In genomic region chr3:77248420-77248819, GRCh38 we compare ENCODE assay signal across 14 cellular contexts.
A peak's percentile ranks its signal among the peaks of the same experiment; 100 is the strongest.
DNase-seq lines count a peak whose midpoint lies in the region; ATAC-seq and TF ChIP-seq lines count a peak whose summit lies in the region.
"Had no signal": no experiment of that assay in that cellular context is flagged by ENCODE, and none has a peak within 500 bp of the region (broad histone marks: within the 10 kb centered on the region; RNA-seq: fewer than 3 reads in every experiment).

No MANE protein-coding gene starts in this region.

- H3F3A ChIP-seq in OCI-LY1 (ENCODE audit: insufficient read depth, low read length) (no peaks in the 10 kb centered on the region), smooth muscle cell (ENCODE audit: low read depth) (peaks cover 2% of the 10 kb centered on the region)

- H3K27ac Mint-ChIP-seq in WTC11 (no peak overlapping the region), glutamatergic neuron (ENCODE audit: unreplicated experiment) (peak overlapping the region; percentile 70)
- H3K27ac Mint-ChIP-seq: CD4-positive, CD25-positive, alpha-beta regulatory T cell; IgD-negative memory B cell had no signal

- no peak overlapping the region for H3K4me3 Mint-ChIP-seq in WTC11
- peak overlapping the region; percentile 46 for H3K4me3 Mint-ChIP-seq in glutamatergic neuron (ENCODE audit: unreplicated experiment)
- H3K4me3 Mint-ChIP-seq: CD4-positive, CD25-positive, alpha-beta regulatory T cell; IgD-negative memory B cell had no signal

- no peak overlapping the region; the same call in 1 of the 2 replicates for H3K9ac ChIP-seq in OCI-LY1 (ENCODE audit: low read length)
- no peak overlapping the region for H3K9ac ChIP-seq in smooth muscle cell (ENCODE audit: low read depth)

- H3K27me3 Mint-ChIP-seq in WTC11 (ENCODE audit: low read depth) (no peaks in the 10 kb centered on the region), glutamatergic neuron (ENCODE audit: unreplicated experiment) (no peaks in the 10 kb centered on the region)
- H3K27me3 Mint-ChIP-seq: CD4-positive, CD25-positive, alpha-beta regulatory T cell; IgD-negative memory B cell had no signal

- H4K20me1 ChIP-seq in OCI-LY1 (ENCODE audit: insufficient read depth, low read length) (no peaks in the 10 kb centered on the region), smooth muscle cell (ENCODE audit: low read depth) (no peaks in the 10 kb centered on the region)

- WGBS in smooth muscle cell (ENCODE audit: low lambda C conversion rate), result 88% methylated on average over 17 of the region's 17 CpGs

- CTCF ChIA-PET in WTC11 (lab: Charles Lee), result interaction anchor here (1.2 to 1.6 kb wide), 2 partner anchors 14 to 210 kb away, joined by 3 to 8 read pairs; partner anchors contain the start of gene ROBO2

- no peak for DNase-seq in WTC11 (ENCODE audit: low spot score)
- no peak for DNase-seq in glutamatergic neuron
- DNase-seq in smooth muscle cell (lab: John Stamatoyannopoulos, UW; ENCODE audit: unreplicated experiment), result no peak
- no peak for DNase-seq in upper lobe of right lung
- DNase-seq in NCI-H1105 treated with DMSO at 0.1 percent for 48 hours (lab: John Stamatoyannopoulos, UW), result no peak
- DNase-seq in activated CD4-positive, alpha-beta T cell treated with anti-CD3 and anti-CD28 coated beads, Interleukin-2, amount 50 U/mL, for 4 hours, result no peak
- DNase-seq: ACHN; BE2C; C1 segment of cervical spinal cord; Caco-2; CD4-positive, CD25-positive, alpha-beta regulatory T cell had no signal

- H3K9me3 ChIP-seq in OCI-LY1 (ENCODE audit: low read length) (no peaks in the 10 kb centered on the region; the same call in 1 of the 2 replicates), smooth muscle cell (replicated peaks; ENCODE audit: low read depth) (no peaks in the 10 kb centered on the region), upper lobe of right lung (no peaks in the 10 kb centered on the region)
- H3K9me3 ChIP-seq: BE2C, Caco-2, HAP-1 had no signal

- H3K4me1 Mint-ChIP-seq in WTC11 (peaks cover 31% of the 10 kb centered on the region), glutamatergic neuron (ENCODE audit: low read depth, unreplicated experiment) (peaks cover 50% of the 10 kb centered on the region)
- H3K4me1 Mint-ChIP-seq: CD4-positive, CD25-positive, alpha-beta regulatory T cell; IgD-negative memory B cell had no signal

- H3K27me3 ChIP-seq in OCI-LY1 (ENCODE audit: insufficient read depth, low read length) (no peaks in the 10 kb centered on the region), smooth muscle cell (ENCODE audit: low read depth) (no peaks in the 10 kb centered on the region), upper lobe of right lung (no peaks in the 10 kb centered on the region)
- H3K27me3 ChIP-seq: BE2C had no signal

- H3K9me3 Mint-ChIP-seq in WTC11, result peaks cover 11% of the 10 kb centered on the region
- H3K9me3 Mint-ChIP-seq in glutamatergic neuron (ENCODE audit: unreplicated experiment), result peaks cover 15% of the 10 kb centered on the region

- POLR2A ChIA-PET in WTC11 (lab: Charles Lee), result no interaction called here

- H3K79me2 ChIP-seq in OCI-LY1 (ENCODE audit: insufficient read depth, low read length) (no peaks in the 10 kb centered on the region), smooth muscle cell (ENCODE audit: low read depth) (no peaks in the 10 kb centered on the region)

- H3K4me3 ChIP-seq in OCI-LY1 (ENCODE audit: low read depth, low read length, poor library complexity, severe bottlenecking) (no peak overlapping the region), smooth muscle cell (no peak overlapping the region), upper lobe of right lung (no peak overlapping the region)
- H3K4me3 ChIP-seq: HAP-1 had no signal

- H3K4me2 ChIP-seq in OCI-LY1 (ENCODE audit: low read length) (no peak overlapping the region), smooth muscle cell (no peak overlapping the region)

- no peaks in the 10 kb centered on the region for H3K9me2 ChIP-seq in OCI-LY1 (ENCODE audit: low read depth, low read length)

- H2AFZ ChIP-seq in OCI-LY1 (ENCODE audit: low read length) (no peak overlapping the region), smooth muscle cell (ENCODE audit: low read depth) (no peak overlapping the region)

- H3K36me3 ChIP-seq in OCI-LY1 (ENCODE audit: insufficient read depth, low read length) (no peaks in the 10 kb centered on the region; the same call in 1 of the 2 replicates), smooth muscle cell (ENCODE audit: low read depth) (no peaks in the 10 kb centered on the region), upper lobe of right lung (no peaks in the 10 kb centered on the region)
- H3K36me3 ChIP-seq: BE2C, HAP-1 had no signal

- intact Hi-C loops in upper lobe of right lung (cut with DNase I), result no loop called here

- ATAC-seq in WTC11, result peak; percentile 38
- no peak for ATAC-seq in upper lobe of right lung

- TF ChIP-seq CTCF in OCI-LY1 (IDR thresholded peaks at IDR 0.05; ENCODE audit: low read length), result peak; percentile 43
- no peak for TF ChIP-seq CTCF in WTC11 (IDR thresholded peaks at IDR 0.05)
- TF ChIP-seq CTCF in glutamatergic neuron (IDR thresholded peaks at IDR 0.05; ENCODE audit: partially characterized antibody, unreplicated experiment), result no peak
- no peak for TF ChIP-seq CTCF in smooth muscle cell (IDR thresholded peaks at IDR 0.05; ENCODE audit: borderline replicate concordance, insufficient read depth, poor library complexity, severe bottlenecking)
- TF ChIP-seq CTCF in upper lobe of right lung (IDR thresholded peaks at IDR 0.05), result no peak

- H3K27ac ChIP-seq in OCI-LY1 (ENCODE audit: low read depth, low read length, poor library complexity, severe bottlenecking), result peak overlapping the region; percentile 40
- peak overlapping the region; percentile 91 for H3K27ac ChIP-seq in smooth muscle cell (ENCODE audit: low read depth)
- H3K27ac ChIP-seq in upper lobe of right lung, result no peak overlapping the region

- H3K4me1 ChIP-seq in OCI-LY1 (ENCODE audit: insufficient read depth, low read length, severe bottlenecking) (peaks cover 66% of the 10 kb centered on the region), smooth muscle cell (ENCODE audit: low read depth) (peaks cover 9% of the 10 kb centered on the region), upper lobe of right lung (no peaks in the 10 kb centered on the region)
- H3K4me1 ChIP-seq: Caco-2 had no signal

- peaks cover 5% of the 10 kb centered on the region for H3K36me3 Mint-ChIP-seq in WTC11
- peaks cover 8% of the 10 kb centered on the region for H3K36me3 Mint-ChIP-seq in glutamatergic neuron (ENCODE audit: unreplicated experiment)
- H3K36me3 Mint-ChIP-seq: CD4-positive, CD25-positive, alpha-beta regulatory T cell; IgD-negative memory B cell had no signal

TF ChIP-seq in WTC11, 78 proteins besides CTCF, POLR2A, EP300 and RAD21:
- TF ChIP-seq ZNF423 (CRISPR knock-in tag; IDR thresholded peaks at IDR 0.05) (peak; percentile 86; the same call in 1 of the 2 replicates), ATF1 (CRISPR knock-in tag; IDR thresholded peaks at IDR 0.05) (no peak)
